Comparison of ENCODE assay signal across 28 cellular contexts in genomic region chr5:15926586-15926985, GRCh38.
DNase-seq lines count a peak whose midpoint lies in the region; ATAC-seq, FAIRE-seq and TF ChIP-seq lines count a peak whose summit lies in the region.
"Had no signal": no experiment of that assay in that cellular context is flagged by ENCODE, and none has a peak within 500 bp of the region (broad histone marks: within the 10 kb centered on the region; RNA-seq: fewer than 3 reads in every experiment).

No MANE protein-coding gene starts in this region.

- H3K27me3 ChIP-seq in astrocyte (ENCODE audit: insufficient read depth, low read length) (no peaks in the 10 kb centered on the region), colonic mucosa (no peaks in the 10 kb centered on the region)
- H3K27me3 ChIP-seq: BLaER1 had no signal

- peaks cover 3% of the 10 kb centered on the region for H4K20me1 ChIP-seq in astrocyte (ENCODE audit: insufficient read depth, low read length)
- H4K20me1 ChIP-seq: BLaER1 had no signal

- no peaks in the 10 kb centered on the region for H3K4me1 ChIP-seq in astrocyte (ENCODE audit: insufficient read depth, low read length)
- H3K4me1 ChIP-seq in colonic mucosa: no peaks in the 10 kb centered on the region
- H3K4me1 ChIP-seq: BLaER1 had no signal

- H3K4me3 ChIP-seq in astrocyte (ENCODE audit: insufficient read depth, low read depth, low read length) (no peak overlapping the region), fibroblast of the aortic adventitia (ENCODE audit: low read depth, low read length) (no peak overlapping the region), colonic mucosa (no peak overlapping the region)
- H3K4me3 ChIP-seq: BLaER1, GM12878 had no signal

- ATAC-seq in HG03469 (IDR thresholded peaks at IDR 0.05; ENCODE audit: unreplicated experiment) (no peak), GM21528 (IDR thresholded peaks at IDR 0.05; ENCODE audit: low FRiP score, unreplicated experiment) (no peak)
- ATAC-seq: GM12878 had no signal

- no peak for FAIRE-seq in astrocyte (lab: Jason Lieb, UNC)
- FAIRE-seq: D721Med, GM12878 had no signal

- H3K9ac ChIP-seq in astrocyte (ENCODE audit: low read length) (no peak overlapping the region), colonic mucosa (ENCODE audit: low read depth in 2 of 2, low read length in 2 of 2) (no peak overlapping the region)
- H3K9ac ChIP-seq: BLaER1, KMS-11 had no signal

- peak; percentile 44 for DNase-seq in DMS 273 (lab: John Stamatoyannopoulos, UW; ENCODE audit: unreplicated experiment)
- DNase-seq in DMS 273 treated with DMSO at 0.1 percent for 48 hours (lab: John Stamatoyannopoulos, UW): no peak
- DNase-seq in astrocyte (ENCODE audit: low read depth): peak; percentile 22
- peak; percentile 11 for DNase-seq in fibroblast of the aortic adventitia (ENCODE audit: low read depth)
- no peak for DNase-seq in putamen (ENCODE audit: low spot score)
- DNase-seq in colonic mucosa: no peak
- DNase-seq: ACHN; CD4-positive, alpha-beta T cell; EL; GDM1; GOT3; HCEC 1CT; NCI-H1092; NCI-H1417 treated with DMSO at 0.1 percent for 48 hours; NCI-H1694 treated with DMSO at 0.1 percent for 48 hours; NCI-H2081; NCI-H2227 treated with DMSO at 0.1 percent for 48 hours; NCI-H526 treated with DMSO at 0.1 percent for 48 hours; SHP77 had no signal

- H3K9me3 Mint-ChIP-seq in astrocyte (ENCODE audit: unreplicated experiment): no peaks in the 10 kb centered on the region

- peaks cover 9% of the 10 kb centered on the region for H3K36me3 Mint-ChIP-seq in astrocyte (ENCODE audit: low read depth, unreplicated experiment)
- H3K36me3 Mint-ChIP-seq: IgD-negative memory B cell had no signal

- intact Hi-C loops in colonic mucosa (cut with DNase I): no loop called here

- H3K79me2 ChIP-seq in astrocyte (ENCODE audit: insufficient read depth, low read length): no peaks in the 10 kb centered on the region

- no peaks in the 10 kb centered on the region for H3K9me3 ChIP-seq in astrocyte (ENCODE audit: insufficient read depth, low read depth, low read length)
- no peaks in the 10 kb centered on the region for H3K9me3 ChIP-seq in colonic mucosa
- H3K9me3 ChIP-seq: BLaER1 had no signal

- no peak overlapping the region for H3K4me3 Mint-ChIP-seq in astrocyte (ENCODE audit: unreplicated experiment)
- H3K4me3 Mint-ChIP-seq: CD4-positive, alpha-beta T cell; IgD-negative memory B cell had no signal

- no peak overlapping the region for H3K4me2 ChIP-seq in astrocyte (ENCODE audit: low read length)
- H3K4me2 ChIP-seq: BLaER1, KMS-11 had no signal

- H3K27ac ChIP-seq in astrocyte (ENCODE audit: low read depth, low read length) (no peak overlapping the region), colonic mucosa (no peak overlapping the region)
- H3K27ac ChIP-seq: 22Rv1, BLaER1, KMS-11, RWPE1 had no signal

- TF ChIP-seq CTCF in astrocyte (IDR thresholded peaks at IDR 0.05; ENCODE audit: insufficient read depth, low read depth, low read length) (no peak), fibroblast of the aortic adventitia (IDR thresholded peaks at IDR 0.05; ENCODE audit: insufficient read depth, low read length) (no peak), colonic mucosa (IDR thresholded peaks at IDR 0.05) (no peak)

- no peaks in the 10 kb centered on the region for H3K27me3 Mint-ChIP-seq in astrocyte (ENCODE audit: low read depth, unreplicated experiment)
- H3K27me3 Mint-ChIP-seq: CD4-positive, alpha-beta T cell; IgD-negative memory B cell had no signal

- H3K4me1 Mint-ChIP-seq in astrocyte (ENCODE audit: low read depth, unreplicated experiment): no peaks in the 10 kb centered on the region
- H3K4me1 Mint-ChIP-seq: IgD-negative memory B cell had no signal

- H3K36me3 ChIP-seq in astrocyte (ENCODE audit: insufficient read depth, low read length) (no peaks in the 10 kb centered on the region), colonic mucosa (no peaks in the 10 kb centered on the region)
- H3K36me3 ChIP-seq: BLaER1 had no signal

- peak overlapping the region; percentile 15 for H3K27ac Mint-ChIP-seq in astrocyte (ENCODE audit: unreplicated experiment)
- H3K27ac Mint-ChIP-seq: CD4-positive, alpha-beta T cell; IgD-negative memory B cell had no signal

- no peak overlapping the region for H2AFZ ChIP-seq in astrocyte (ENCODE audit: low read depth, low read length)

Comparison
In these comparisons a context has a peak if more than half of its experiments do, and no peak if none do; other contexts are left out.
1. DNase-seq: peak in DMS 273 (single experiment), astrocyte (single experiment) and fibroblast of the aortic adventitia (single experiment); none in DMS 273 treated with DMSO at 0.1 percent for 48 hours (single experiment), putamen (single experiment) and colonic mucosa (single experiment).